In the genomic region with DNA sequence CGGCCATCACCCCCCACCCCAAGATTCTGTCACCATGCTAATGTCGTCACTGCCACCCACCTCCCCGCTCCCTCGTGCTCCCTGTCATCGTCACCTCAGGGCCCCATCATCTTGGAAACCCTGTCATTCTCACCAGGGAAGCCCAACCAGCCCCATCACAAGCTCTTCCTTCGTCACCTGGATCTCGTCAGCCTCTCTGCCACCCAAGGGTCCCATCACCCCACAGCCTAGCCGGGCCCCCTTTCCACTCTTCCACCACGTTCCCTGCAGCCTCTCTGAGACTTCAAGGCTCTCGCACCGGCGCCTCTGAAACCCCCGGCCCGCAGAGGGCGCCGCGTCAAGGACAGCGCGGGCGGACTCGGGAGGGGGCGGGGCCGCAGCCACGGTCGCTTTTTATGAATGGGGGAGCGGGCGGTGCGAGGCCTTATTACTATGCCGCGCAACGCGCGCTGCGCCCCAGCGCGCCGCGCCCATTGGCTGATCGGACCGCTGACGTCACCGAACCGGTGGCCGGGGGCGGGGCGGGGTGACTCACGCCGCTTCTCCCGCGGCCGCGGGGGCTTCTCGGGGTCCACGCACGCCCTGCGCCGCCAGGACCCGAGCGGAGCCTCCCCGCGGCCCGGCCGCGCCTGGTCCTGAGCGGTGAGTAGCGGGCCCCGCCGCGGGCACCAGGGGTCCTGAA, we compare ENCODE assay signal across 1 cellular context.
TF ChIP-seq lines count a peak whose summit lies in the region.

A gene with protein sequence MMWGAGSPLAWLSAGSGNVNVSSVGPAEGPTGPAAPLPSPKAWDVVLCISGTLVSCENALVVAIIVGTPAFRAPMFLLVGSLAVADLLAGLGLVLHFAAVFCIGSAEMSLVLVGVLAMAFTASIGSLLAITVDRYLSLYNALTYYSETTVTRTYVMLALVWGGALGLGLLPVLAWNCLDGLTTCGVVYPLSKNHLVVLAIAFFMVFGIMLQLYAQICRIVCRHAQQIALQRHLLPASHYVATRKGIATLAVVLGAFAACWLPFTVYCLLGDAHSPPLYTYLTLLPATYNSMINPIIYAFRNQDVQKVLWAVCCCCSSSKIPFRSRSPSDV (plus strand): TSS at position 527 of the 682 bp plus-strand sequence. CDS start 1,177 bp downstream, outside the sequence.

TF ChIP-seq in K562, 482 proteins besides CTCF, POLR2A, EP300 and RAD21 (continued from another document and continues in another):
- TF ChIP-seq, protein P1, sequence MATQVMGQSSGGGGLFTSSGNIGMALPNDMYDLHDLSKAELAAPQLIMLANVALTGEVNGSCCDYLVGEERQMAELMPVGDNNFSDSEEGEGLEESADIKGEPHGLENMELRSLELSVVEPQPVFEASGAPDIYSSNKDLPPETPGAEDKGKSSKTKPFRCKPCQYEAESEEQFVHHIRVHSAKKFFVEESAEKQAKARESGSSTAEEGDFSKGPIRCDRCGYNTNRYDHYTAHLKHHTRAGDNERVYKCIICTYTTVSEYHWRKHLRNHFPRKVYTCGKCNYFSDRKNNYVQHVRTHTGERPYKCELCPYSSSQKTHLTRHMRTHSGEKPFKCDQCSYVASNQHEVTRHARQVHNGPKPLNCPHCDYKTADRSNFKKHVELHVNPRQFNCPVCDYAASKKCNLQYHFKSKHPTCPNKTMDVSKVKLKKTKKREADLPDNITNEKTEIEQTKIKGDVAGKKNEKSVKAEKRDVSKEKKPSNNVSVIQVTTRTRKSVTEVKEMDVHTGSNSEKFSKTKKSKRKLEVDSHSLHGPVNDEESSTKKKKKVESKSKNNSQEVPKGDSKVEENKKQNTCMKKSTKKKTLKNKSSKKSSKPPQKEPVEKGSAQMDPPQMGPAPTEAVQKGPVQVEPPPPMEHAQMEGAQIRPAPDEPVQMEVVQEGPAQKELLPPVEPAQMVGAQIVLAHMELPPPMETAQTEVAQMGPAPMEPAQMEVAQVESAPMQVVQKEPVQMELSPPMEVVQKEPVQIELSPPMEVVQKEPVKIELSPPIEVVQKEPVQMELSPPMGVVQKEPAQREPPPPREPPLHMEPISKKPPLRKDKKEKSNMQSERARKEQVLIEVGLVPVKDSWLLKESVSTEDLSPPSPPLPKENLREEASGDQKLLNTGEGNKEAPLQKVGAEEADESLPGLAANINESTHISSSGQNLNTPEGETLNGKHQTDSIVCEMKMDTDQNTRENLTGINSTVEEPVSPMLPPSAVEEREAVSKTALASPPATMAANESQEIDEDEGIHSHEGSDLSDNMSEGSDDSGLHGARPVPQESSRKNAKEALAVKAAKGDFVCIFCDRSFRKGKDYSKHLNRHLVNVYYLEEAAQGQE (CRISPR knock-in tag; IDR thresholded peaks at IDR 0.05; ENCODE audit: low read depth): no peak
- TF ChIP-seq ZNF766 (CRISPR knock-in tag; conservative IDR thresholded peaks at IDR 0.05) (no peak), STAG1 (CRISPR knock-in tag; IDR thresholded peaks at IDR 0.05; ENCODE audit: borderline replicate concordance) (no peak), MTA3 (IDR thresholded peaks at IDR 0.05; ENCODE audit: borderline replicate concordance) (peak; percentile 88), ZNF212 (CRISPR knock-in tag; IDR thresholded peaks at IDR 0.05) (no peak), NFIX (CRISPR knock-in tag; IDR thresholded peaks at IDR 0.05; ENCODE audit: low read depth) (no peak), ZNF707 (CRISPR knock-in tag; conservative IDR thresholded peaks at IDR 0.05) (no peak), SMARCE1 (IDR thresholded peaks at IDR 0.05) (0 out of 2 replicates have a peak, but pooled peaks have one; percentile 25), ZNF41 (CRISPR knock-in tag; conservative IDR thresholded peaks at IDR 0.05) (no peak), NRF1 (conservative IDR thresholded peaks at IDR 0.05 in 1 of 2, IDR thresholded peaks at IDR 0.05 in 1 of 2) (peak; percentile 90 to 91), XRCC5 (IDR thresholded peaks at IDR 0.05; ENCODE audit: low read depth, low read length) (no peak), POLR2AphosphoS2 (IDR thresholded peaks at IDR 0.05; ENCODE audit: low read length) (no peak), ZNF57 (CRISPR knock-in tag; IDR thresholded peaks at IDR 0.05) (no peak), U2AF2 (optimal IDR thresholded peaks at IDR 0.05; ENCODE audit: low read depth, low read length) (no peak), TRIM28 (IDR thresholded peaks at IDR 0.05) (peak; percentile 93), ZBED1 (IDR thresholded peaks at IDR 0.05) (no peak), LEF1 (IDR thresholded peaks at IDR 0.05) (peak; percentile 19; the same call in 1 of the 2 replicates), KDM2B (CRISPR knock-in tag; IDR thresholded peaks at IDR 0.05) (peak; percentile 58; the same call in 1 of the 2 replicates), HDAC2 (IDR thresholded peaks at IDR 0.05) (peak; percentile 46; the same call in 1 of the 2 replicates), ZNF507 (tag; conservative IDR thresholded peaks at IDR 0.05) (no peak), MTA2 (IDR thresholded peaks at IDR 0.05; ENCODE audit: low read depth) (peak; percentile 32; the same call in 1 of the 2 replicates)
- TF ChIP-seq, protein P2, sequence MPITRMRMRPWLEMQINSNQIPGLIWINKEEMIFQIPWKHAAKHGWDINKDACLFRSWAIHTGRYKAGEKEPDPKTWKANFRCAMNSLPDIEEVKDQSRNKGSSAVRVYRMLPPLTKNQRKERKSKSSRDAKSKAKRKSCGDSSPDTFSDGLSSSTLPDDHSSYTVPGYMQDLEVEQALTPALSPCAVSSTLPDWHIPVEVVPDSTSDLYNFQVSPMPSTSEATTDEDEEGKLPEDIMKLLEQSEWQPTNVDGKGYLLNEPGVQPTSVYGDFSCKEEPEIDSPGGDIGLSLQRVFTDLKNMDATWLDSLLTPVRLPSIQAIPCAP (CRISPR knock-in tag; IDR thresholded peaks at IDR 0.05; ENCODE audit: borderline replicate concordance): no peak
- TF ChIP-seq, protein P3, sequence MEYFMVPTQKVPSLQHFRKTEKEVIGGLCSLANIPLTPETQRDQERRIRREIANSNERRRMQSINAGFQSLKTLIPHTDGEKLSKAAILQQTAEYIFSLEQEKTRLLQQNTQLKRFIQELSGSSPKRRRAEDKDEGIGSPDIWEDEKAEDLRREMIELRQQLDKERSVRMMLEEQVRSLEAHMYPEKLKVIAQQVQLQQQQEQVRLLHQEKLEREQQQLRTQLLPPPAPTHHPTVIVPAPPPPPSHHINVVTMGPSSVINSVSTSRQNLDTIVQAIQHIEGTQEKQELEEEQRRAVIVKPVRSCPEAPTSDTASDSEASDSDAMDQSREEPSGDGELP (CRISPR knock-in tag; IDR thresholded peaks at IDR 0.05; ENCODE audit: borderline replicate concordance): peak; percentile 76; the same call in 1 of the 2 replicates
- TF ChIP-seq, protein P4, sequence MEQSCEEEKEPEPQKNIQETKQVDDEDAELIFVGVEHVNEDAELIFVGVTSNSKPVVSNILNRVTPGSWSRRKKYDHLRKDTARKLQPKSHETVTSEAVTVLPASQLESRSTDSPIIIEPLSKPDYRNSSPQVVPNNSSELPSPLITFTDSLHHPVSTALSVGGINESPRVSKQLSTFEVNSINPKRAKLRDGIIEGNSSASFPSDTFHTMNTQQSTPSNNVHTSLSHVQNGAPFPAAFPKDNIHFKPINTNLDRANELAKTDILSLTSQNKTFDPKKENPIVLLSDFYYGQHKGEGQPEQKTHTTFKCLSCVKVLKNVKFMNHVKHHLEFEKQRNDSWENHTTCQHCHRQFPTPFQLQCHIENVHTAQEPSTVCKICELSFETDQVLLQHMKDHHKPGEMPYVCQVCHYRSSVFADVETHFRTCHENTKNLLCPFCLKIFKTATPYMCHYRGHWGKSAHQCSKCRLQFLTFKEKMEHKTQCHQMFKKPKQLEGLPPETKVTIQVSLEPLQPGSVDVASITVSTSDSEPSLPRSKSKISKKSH (CRISPR knock-in tag; IDR thresholded peaks at IDR 0.05): no peak
- TF ChIP-seq, protein P5, sequence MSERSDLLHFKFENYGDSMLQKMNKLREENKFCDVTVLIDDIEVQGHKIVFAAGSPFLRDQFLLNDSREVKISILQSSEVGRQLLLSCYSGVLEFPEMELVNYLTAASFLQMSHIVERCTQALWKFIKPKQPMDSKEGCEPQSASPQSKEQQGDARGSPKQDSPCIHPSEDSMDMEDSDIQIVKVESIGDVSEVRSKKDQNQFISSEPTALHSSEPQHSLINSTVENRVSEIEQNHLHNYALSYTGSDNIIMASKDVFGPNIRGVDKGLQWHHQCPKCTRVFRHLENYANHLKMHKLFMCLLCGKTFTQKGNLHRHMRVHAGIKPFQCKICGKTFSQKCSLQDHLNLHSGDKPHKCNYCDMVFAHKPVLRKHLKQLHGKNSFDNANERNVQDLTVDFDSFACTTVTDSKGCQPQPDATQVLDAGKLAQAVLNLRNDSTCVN (CRISPR knock-in tag; IDR thresholded peaks at IDR 0.05): peak; percentile 92; the same call in 1 of the 2 replicates
- TF ChIP-seq, protein P6, sequence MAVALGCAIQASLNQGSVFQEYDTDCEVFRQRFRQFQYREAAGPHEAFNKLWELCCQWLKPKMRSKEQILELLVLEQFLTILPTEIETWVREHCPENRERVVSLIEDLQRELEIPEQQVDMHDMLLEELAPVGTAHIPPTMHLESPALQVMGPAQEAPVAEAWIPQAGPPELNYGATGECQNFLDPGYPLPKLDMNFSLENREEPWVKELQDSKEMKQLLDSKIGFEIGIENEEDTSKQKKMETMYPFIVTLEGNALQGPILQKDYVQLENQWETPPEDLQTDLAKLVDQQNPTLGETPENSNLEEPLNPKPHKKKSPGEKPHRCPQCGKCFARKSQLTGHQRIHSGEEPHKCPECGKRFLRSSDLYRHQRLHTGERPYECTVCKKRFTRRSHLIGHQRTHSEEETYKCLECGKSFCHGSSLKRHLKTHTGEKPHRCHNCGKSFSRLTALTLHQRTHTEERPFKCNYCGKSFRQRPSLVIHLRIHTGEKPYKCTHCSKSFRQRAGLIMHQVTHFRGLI (CRISPR knock-in tag; IDR thresholded peaks at IDR 0.05): no peak
- TF ChIP-seq, protein P7, sequence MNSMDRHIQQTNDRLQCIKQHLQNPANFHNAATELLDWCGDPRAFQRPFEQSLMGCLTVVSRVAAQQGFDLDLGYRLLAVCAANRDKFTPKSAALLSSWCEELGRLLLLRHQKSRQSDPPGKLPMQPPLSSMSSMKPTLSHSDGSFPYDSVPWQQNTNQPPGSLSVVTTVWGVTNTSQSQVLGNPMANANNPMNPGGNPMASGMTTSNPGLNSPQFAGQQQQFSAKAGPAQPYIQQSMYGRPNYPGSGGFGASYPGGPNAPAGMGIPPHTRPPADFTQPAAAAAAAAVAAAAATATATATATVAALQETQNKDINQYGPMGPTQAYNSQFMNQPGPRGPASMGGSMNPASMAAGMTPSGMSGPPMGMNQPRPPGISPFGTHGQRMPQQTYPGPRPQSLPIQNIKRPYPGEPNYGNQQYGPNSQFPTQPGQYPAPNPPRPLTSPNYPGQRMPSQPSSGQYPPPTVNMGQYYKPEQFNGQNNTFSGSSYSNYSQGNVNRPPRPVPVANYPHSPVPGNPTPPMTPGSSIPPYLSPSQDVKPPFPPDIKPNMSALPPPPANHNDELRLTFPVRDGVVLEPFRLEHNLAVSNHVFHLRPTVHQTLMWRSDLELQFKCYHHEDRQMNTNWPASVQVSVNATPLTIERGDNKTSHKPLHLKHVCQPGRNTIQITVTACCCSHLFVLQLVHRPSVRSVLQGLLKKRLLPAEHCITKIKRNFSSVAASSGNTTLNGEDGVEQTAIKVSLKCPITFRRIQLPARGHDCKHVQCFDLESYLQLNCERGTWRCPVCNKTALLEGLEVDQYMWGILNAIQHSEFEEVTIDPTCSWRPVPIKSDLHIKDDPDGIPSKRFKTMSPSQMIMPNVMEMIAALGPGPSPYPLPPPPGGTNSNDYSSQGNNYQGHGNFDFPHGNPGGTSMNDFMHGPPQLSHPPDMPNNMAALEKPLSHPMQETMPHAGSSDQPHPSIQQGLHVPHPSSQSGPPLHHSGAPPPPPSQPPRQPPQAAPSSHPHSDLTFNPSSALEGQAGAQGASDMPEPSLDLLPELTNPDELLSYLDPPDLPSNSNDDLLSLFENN (IDR thresholded peaks at IDR 0.05; ENCODE audit: low read depth in 2 of 2, low read length in 2 of 2): peak in 1 of 2 experiments; percentile 48; a peak in 1 of 4 replicates
- TF ChIP-seq, protein P8, sequence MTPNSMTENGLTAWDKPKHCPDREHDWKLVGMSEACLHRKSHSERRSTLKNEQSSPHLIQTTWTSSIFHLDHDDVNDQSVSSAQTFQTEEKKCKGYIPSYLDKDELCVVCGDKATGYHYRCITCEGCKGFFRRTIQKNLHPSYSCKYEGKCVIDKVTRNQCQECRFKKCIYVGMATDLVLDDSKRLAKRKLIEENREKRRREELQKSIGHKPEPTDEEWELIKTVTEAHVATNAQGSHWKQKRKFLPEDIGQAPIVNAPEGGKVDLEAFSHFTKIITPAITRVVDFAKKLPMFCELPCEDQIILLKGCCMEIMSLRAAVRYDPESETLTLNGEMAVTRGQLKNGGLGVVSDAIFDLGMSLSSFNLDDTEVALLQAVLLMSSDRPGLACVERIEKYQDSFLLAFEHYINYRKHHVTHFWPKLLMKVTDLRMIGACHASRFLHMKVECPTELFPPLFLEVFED (CRISPR knock-in tag; conservative IDR thresholded peaks at IDR 0.05): peak; percentile 85
- TF ChIP-seq, protein P9, sequence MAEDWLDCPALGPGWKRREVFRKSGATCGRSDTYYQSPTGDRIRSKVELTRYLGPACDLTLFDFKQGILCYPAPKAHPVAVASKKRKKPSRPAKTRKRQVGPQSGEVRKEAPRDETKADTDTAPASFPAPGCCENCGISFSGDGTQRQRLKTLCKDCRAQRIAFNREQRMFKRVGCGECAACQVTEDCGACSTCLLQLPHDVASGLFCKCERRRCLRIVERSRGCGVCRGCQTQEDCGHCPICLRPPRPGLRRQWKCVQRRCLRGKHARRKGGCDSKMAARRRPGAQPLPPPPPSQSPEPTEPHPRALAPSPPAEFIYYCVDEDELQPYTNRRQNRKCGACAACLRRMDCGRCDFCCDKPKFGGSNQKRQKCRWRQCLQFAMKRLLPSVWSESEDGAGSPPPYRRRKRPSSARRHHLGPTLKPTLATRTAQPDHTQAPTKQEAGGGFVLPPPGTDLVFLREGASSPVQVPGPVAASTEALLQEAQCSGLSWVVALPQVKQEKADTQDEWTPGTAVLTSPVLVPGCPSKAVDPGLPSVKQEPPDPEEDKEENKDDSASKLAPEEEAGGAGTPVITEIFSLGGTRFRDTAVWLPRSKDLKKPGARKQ (CRISPR knock-in tag; IDR thresholded peaks at IDR 0.05): no peak
- TF ChIP-seq, protein P10, sequence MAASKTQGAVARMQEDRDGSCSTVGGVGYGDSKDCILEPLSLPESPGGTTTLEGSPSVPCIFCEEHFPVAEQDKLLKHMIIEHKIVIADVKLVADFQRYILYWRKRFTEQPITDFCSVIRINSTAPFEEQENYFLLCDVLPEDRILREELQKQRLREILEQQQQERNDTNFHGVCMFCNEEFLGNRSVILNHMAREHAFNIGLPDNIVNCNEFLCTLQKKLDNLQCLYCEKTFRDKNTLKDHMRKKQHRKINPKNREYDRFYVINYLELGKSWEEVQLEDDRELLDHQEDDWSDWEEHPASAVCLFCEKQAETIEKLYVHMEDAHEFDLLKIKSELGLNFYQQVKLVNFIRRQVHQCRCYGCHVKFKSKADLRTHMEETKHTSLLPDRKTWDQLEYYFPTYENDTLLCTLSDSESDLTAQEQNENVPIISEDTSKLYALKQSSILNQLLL (CRISPR knock-in tag; IDR thresholded peaks at IDR 0.05; ENCODE audit: borderline replicate concordance): no peak
- TF ChIP-seq, protein P11, sequence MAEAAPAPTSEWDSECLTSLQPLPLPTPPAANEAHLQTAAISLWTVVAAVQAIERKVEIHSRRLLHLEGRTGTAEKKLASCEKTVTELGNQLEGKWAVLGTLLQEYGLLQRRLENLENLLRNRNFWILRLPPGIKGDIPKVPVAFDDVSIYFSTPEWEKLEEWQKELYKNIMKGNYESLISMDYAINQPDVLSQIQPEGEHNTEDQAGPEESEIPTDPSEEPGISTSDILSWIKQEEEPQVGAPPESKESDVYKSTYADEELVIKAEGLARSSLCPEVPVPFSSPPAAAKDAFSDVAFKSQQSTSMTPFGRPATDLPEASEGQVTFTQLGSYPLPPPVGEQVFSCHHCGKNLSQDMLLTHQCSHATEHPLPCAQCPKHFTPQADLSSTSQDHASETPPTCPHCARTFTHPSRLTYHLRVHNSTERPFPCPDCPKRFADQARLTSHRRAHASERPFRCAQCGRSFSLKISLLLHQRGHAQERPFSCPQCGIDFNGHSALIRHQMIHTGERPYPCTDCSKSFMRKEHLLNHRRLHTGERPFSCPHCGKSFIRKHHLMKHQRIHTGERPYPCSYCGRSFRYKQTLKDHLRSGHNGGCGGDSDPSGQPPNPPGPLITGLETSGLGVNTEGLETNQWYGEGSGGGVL (CRISPR knock-in tag; IDR thresholded peaks at IDR 0.05): no peak
